In the genomic region with DNA sequence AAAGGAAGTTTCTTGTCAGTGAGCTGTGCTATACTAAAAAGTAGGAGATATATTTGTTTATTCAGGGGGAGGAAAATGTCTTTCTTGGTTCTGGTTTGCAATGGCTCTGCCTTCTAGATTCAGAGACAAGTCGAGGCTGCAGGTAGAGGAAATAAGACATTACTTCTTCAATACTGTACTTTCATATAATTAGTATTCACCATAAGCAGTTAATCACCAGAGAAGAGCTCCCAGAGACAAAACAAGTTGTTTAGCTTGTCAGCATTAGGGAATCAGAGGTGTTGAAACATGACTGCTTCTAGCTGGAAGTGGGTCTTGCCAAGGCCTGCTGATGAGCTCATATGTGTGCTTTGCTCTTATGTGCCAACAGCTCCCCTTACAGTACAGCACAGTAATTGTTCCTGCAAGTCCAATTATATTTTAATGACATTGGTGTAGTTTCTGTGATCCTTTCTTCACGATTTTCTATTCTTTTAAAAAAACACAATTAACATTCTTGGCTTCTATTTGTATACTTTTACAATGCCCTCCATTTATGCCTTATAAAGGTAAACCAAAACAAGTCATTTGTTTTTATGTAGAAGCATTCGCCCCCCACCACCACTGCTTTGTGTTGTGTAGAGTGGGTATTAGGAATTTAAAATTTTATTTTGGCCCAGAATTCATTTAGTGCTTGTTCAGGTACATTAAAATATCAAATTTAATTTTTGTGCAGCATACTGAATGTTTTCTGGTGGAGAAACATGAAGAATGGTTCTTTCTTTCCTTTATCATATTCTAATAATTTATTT, we compare ENCODE assay signal across 8 cellular contexts.
DNase-seq lines count a peak whose midpoint lies in the region; TF ChIP-seq lines count a peak whose summit lies in the region.

No MANE protein-coding gene starts in this region.

- H2AFZ ChIP-seq in GM23248: no peak overlapping the region
- H2AFZ ChIP-seq in OCI-LY7 (ENCODE audit: low read length): no peak overlapping the region

- H3K4me1 ChIP-seq in GM23248 (ENCODE audit: insufficient read depth) (peaks cover 37% of the 10 kb centered on the region), OCI-LY7 (ENCODE audit: insufficient read depth, low read length, poor library complexity, severe bottlenecking) (no peaks in the 10 kb centered on the region), left ventricle myocardium inferior (peaks cover 19% of the 10 kb centered on the region)

- H3K9me3 ChIP-seq in GM23248 (ENCODE audit: low read depth) (no peaks in the 10 kb centered on the region), OCI-LY7 (ENCODE audit: low read length) (no peaks in the 10 kb centered on the region), left ventricle myocardium inferior (replicated peaks) (no peaks in the 10 kb centered on the region)

- in situ Hi-C loops in GM23248 (cut with MboI): loop anchor here (25.0 kb wide), 2 partner anchors 429 to 654 kb away; no protein-coding TSS in a partner anchor
- in situ Hi-C loops in KBM-7 (cut with MboI; ENCODE audit: low pct_unique_long_range_greater_than_20kb, low sequenced_read_pairs): no loop called here

- no TSS peak for BruUV-seq in OCI-LY7 (replicated peaks; lab: Mats Ljungman, UMichigan)

- peak overlapping the region; percentile 70 for H3K27ac ChIP-seq in GM23248
- no peak overlapping the region for H3K27ac ChIP-seq in OCI-LY7 (ENCODE audit: low read depth, low read length, poor library complexity, severe bottlenecking)
- peak overlapping the region; percentile 31 for H3K27ac ChIP-seq in angular gyrus (ENCODE audit: low read depth, low read length)
- H3K27ac ChIP-seq in left ventricle myocardium inferior (replicated peaks): peak overlapping the region; percentile 61

- TF ChIP-seq CTCF in OCI-LY7 (conservative IDR thresholded peaks at IDR 0.05; ENCODE audit: low read length) (peak; percentile 87), left ventricle myocardium inferior (IDR thresholded peaks at IDR 0.05; ENCODE audit: borderline replicate concordance) (peak; percentile 81)

- H3K4me2 ChIP-seq in GM23248 (ENCODE audit: unreplicated experiment) (no peak overlapping the region), OCI-LY7 (ENCODE audit: low read length) (no peak overlapping the region)

- intact Hi-C loops in OCI-LY7 (cut with micrococcal nuclease; ENCODE audit: unreplicated experiment) (loop anchor here (2.0 to 5.0 kb wide), 4 partner anchors 314 to 739 kb away; partner anchors contain the start of gene SSBP2), left ventricle myocardium inferior (cut with micrococcal nuclease) (loop anchor here (5.0 to 10.0 kb wide), 2 partner anchors 659 to 741 kb away; no protein-coding TSS in a partner anchor), posterior cingulate gyrus (cut with DNase I) (loop anchor here (5.0 kb wide), 5 partner anchors 194 to 739 kb away; partner anchors contain the start of genes ATG10 and SSBP2)

- H3K36me3 ChIP-seq in GM23248 (ENCODE audit: low read depth) (no peaks in the 10 kb centered on the region), OCI-LY7 (ENCODE audit: insufficient read depth, low read length) (no peaks in the 10 kb centered on the region), left ventricle myocardium inferior (no peaks in the 10 kb centered on the region)

- peaks cover 32% of the 10 kb centered on the region for H3F3A ChIP-seq in GM23248 (ENCODE audit: insufficient read depth)

- POLR2A ChIA-PET in OCI-LY7 (lab: Charles Lee): interaction anchor here (0.7 to 1.9 kb wide), 8 partner anchors 8 to 864 kb away, joined by 3 to 5 read pairs (median 4); partner anchors contain the start of gene ZCCHC9

- H3K9me2 ChIP-seq in GM23248 (ENCODE audit: insufficient read depth): no peaks in the 10 kb centered on the region
- no peaks in the 10 kb centered on the region for H3K9me2 ChIP-seq in OCI-LY7 (ENCODE audit: insufficient read depth, low read length)

- WGBS in GM23248 (ENCODE audit: low coverage in 1 of 2, low lambda C conversion rate in 2 of 2, missing lambda C conversion rate in 2 of 2), 2 experiments: 26 to 39% methylated on average over 3 of the region's 3 CpGs

- no peaks in the 10 kb centered on the region for H3K27me3 ChIP-seq in GM23248 (replicated peaks; ENCODE audit: insufficient read depth)
- H3K27me3 ChIP-seq in left ventricle myocardium inferior (ENCODE audit: low read depth): no peaks in the 10 kb centered on the region

- no peaks in the 10 kb centered on the region for H3K79me2 ChIP-seq in GM23248 (ENCODE audit: insufficient read depth)
- H3K79me2 ChIP-seq in OCI-LY7 (ENCODE audit: insufficient read depth, low read depth, low read length): no peaks in the 10 kb centered on the region

- no peak overlapping the region for H3K4me3 ChIP-seq in GM23248
- H3K4me3 ChIP-seq in OCI-LY7 (ENCODE audit: low read depth, low read length, poor library complexity, severe bottlenecking): no peak overlapping the region
- H3K4me3 ChIP-seq in left ventricle myocardium inferior: no peak overlapping the region

- CTCF ChIA-PET in OCI-LY7 (lab: Charles Lee; ENCODE audit: unreplicated experiment): interaction anchor here (0.5 to 0.7 kb wide), 2 partner anchors 22 to 745 kb away, joined by 4 read pairs; no protein-coding TSS in a partner anchor

- H4K20me1 ChIP-seq in GM23248 (ENCODE audit: insufficient read depth): no peaks in the 10 kb centered on the region
- H4K20me1 ChIP-seq in OCI-LY7 (ENCODE audit: insufficient read depth, low read length): no peaks in the 10 kb centered on the region

- peak; percentile 16 for DNase-seq in activated T-cell treated with anti-CD3 and anti-CD28 coated beads, Interleukin-2, amount 50 U/mL, for 1 hour
- no peak for DNase-seq in activated T-cell treated with anti-CD3 and anti-CD28 coated beads for 4 hours
- peak; percentile 97 for DNase-seq in GM23248
- DNase-seq in KBM-7: peak; percentile 73
- peak; percentile 76 for DNase-seq in OCI-LY7 (ENCODE audit: low spot score)
- DNase-seq in left ventricle myocardium inferior: peak; percentile 59
- peak in 9 of 10 donors; percentile 23 to 86 (median 59) for DNase-seq in posterior cingulate gyrus

- no peak overlapping the region for H3K9ac ChIP-seq in GM23248
